8 cellular contexts compared by ENCODE assay signal in the genomic region with DNA sequence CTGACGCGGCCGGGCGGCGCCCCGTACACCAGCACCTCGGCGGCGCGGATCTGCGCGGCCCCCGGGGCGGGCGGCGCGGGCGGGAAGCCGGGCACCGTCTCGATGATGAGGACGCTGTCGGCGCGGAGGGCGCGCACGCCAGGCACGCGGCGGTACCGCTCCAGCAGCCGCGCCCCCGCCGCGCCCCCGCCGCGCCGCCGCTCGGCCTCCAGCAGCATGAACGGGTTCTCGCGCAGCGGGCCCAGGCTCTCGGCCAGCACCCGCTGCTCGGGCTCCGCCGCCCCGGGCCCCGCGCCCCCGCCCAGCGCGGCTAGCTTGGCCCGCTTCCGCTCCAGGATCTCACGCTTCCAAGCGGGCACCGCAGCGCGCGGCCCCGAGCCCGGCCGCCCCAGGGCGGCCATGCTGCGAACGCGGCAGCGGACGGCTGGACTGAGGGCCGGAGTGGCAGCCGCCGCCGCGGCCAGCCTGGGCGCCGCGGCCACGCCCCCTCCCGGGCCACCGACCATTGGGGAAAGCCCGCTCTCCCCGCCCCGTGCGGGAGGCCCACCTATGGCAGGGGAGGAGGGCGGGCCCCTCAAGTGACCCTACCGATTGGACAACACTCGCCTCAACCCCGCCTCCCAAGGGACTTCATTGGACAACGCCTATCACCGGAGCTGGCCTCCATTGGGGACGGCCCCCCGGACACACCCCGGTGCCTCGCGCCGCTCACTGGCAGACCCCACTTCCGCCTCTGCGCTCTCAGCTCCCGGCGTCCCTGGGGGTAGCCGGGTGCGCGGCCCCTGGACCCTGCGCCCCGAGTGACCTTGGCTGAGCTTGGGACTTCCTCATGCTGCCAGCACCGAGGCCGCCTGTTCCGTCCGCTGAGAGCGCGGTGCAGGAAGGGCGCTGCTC. TPM values are rescaled to one million over a fixed set of nuclear protein-coding genes. Genes with fewer than 3 reads are reported as not detected.
DNase-seq lines count a peak whose midpoint lies in the region; ATAC-seq lines count a peak whose summit lies in the region.

A gene with protein sequence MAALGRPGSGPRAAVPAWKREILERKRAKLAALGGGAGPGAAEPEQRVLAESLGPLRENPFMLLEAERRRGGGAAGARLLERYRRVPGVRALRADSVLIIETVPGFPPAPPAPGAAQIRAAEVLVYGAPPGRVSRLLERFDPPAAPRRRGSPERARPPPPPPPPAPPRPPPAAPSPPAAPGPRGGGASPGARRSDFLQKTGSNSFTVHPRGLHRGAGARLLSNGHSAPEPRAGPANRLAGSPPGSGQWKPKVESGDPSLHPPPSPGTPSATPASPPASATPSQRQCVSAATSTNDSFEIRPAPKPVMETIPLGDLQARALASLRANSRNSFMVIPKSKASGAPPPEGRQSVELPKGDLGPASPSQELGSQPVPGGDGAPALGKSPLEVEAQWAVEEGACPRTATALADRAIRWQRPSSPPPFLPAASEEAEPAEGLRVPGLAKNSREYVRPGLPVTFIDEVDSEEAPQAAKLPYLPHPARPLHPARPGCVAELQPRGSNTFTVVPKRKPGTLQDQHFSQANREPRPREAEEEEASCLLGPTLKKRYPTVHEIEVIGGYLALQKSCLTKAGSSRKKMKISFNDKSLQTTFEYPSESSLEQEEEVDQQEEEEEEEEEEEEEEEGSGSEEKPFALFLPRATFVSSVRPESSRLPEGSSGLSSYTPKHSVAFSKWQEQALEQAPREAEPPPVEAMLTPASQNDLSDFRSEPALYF (minus strand): TSS at position 431 of the 894 bp plus-strand sequence. CDS start 30 bp downstream, at position 401.

- no peaks in the 10 kb centered on the region for H3K27me3 Mint-ChIP-seq in CD8-positive, alpha-beta memory T cell

- peak within 1 kb of the TSS; percentile 79 to 98 (median 83) for H3K4me3 Mint-ChIP-seq in CD8-positive, alpha-beta memory T cell

- peaks cover 30% of the 10 kb centered on the region for H3K4me1 ChIP-seq in CD8-positive, alpha-beta memory T cell (ENCODE audit: insufficient read depth, low read length)
- H3K4me1 ChIP-seq in effector memory CD4-positive, alpha-beta T cell (ENCODE audit: control insufficient read depth, insufficient read depth, low read length, poor library complexity, severe bottlenecking): peaks cover 27% of the 10 kb centered on the region

- POLR2A ChIA-PET in CD8-positive, alpha-beta memory T cell (lab: Charles Lee): interaction anchor here (0.6 to 2.5 kb wide), 12 partner anchors 12 to 393 kb away, joined by 3 to 20 read pairs (median 4); a partner anchor contains a TSS
- POLR2A ChIA-PET in activated CD8-positive, alpha-beta memory T cell treated with anti-CD3 and anti-CD28 coated beads for 36 hours (lab: Charles Lee): interaction anchor here (0.5 to 1.5 kb wide), 8 partner anchors 12 to 399 kb away, joined by 3 to 10 read pairs (median 4); a partner anchor contains a TSS

- H3K4me1 Mint-ChIP-seq in CD8-positive, alpha-beta memory T cell: peaks cover 20 to 35% (median 21%) of the 10 kb centered on the region in 3 donors

- H3K27ac ChIP-seq in CD8-positive, alpha-beta memory T cell (ENCODE audit: low read depth, low read length): peak within 1 kb of the TSS; percentile 74
- H3K27ac ChIP-seq in effector memory CD4-positive, alpha-beta T cell (ENCODE audit: insufficient read depth, low read length, poor library complexity, severe bottlenecking): peak within 1 kb of the TSS; percentile 83

- CTCF ChIA-PET in CD8-positive, alpha-beta memory T cell (lab: Charles Lee): interaction anchor here (0.7 to 2.6 kb wide), 5 partner anchors 11 to 104 kb away, joined by 3 to 13 read pairs (median 4); a partner anchor contains a TSS
- CTCF ChIA-PET in activated CD8-positive, alpha-beta memory T cell treated with anti-CD3 and anti-CD28 coated beads for 36 hours (lab: Charles Lee): interaction anchor here (0.5 to 5.0 kb wide), 5 partner anchors 12 to 373 kb away, joined by 3 to 21 read pairs (median 5); a partner anchor contains a TSS

- H3K27me3 ChIP-seq in CD8-positive, alpha-beta memory T cell (ENCODE audit: insufficient read depth, low read length, poor library complexity, severe bottlenecking): no peaks in the 10 kb centered on the region
- no peaks in the 10 kb centered on the region for H3K27me3 ChIP-seq in effector memory CD4-positive, alpha-beta T cell (replicated peaks; ENCODE audit: control insufficient read depth, insufficient read depth, low read length, poor library complexity, severe bottlenecking)

- peak; percentile 95 to 99 (median 98) for DNase-seq in CD8-positive, alpha-beta memory T cell
- DNase-seq in HS-5 (ENCODE audit: low read depth) (peak; percentile 92), medulla oblongata (ENCODE audit: extremely low spot score) (peak; percentile 99)
- peak; percentile 97 for DNase-seq in NK-92 treated with Interleukin-12 subunit alpha and Interleukin-12 subunit beta, amount 100 ng/mL, for 24 hours (lab: John Stamatoyannopoulos, UW)
- DNase-seq in effector memory CD4-positive, alpha-beta T cell: peak; percentile 96 to 98 (median 98)
- peak; percentile 97 for DNase-seq in stimulated activated CD8-positive, alpha-beta memory T cell treated with anti-CD3 and anti-CD28 coated beads, Interleukin-12 subunit alpha, Interleukin-12 subunit beta, amount 100 ng/mL, for 1 hour (ENCODE audit: low read depth)

- ATAC-seq in GM19468 (IDR thresholded peaks at IDR 0.05; ENCODE audit: extremely low read depth, unreplicated experiment): peak; percentile 70

- H3K36me3 Mint-ChIP-seq in CD8-positive, alpha-beta memory T cell: peaks cover 0 to 2% (median 0%) of the 10 kb centered on the region in 3 donors

- no peaks in the 10 kb centered on the region for H3K9me3 Mint-ChIP-seq in CD8-positive, alpha-beta memory T cell

- peak within 1 kb of the TSS; percentile 78 for H3K4me3 ChIP-seq in CD8-positive, alpha-beta memory T cell (ENCODE audit: low read length)
- H3K4me3 ChIP-seq in effector memory CD4-positive, alpha-beta T cell (ENCODE audit: insufficient read depth, low read depth, low read length, poor library complexity, severe bottlenecking): peak within 1 kb of the TSS; percentile 78

- no peaks in the 10 kb centered on the region for H3K36me3 ChIP-seq in CD8-positive, alpha-beta memory T cell (ENCODE audit: insufficient read depth, low read length)
- H3K36me3 ChIP-seq in effector memory CD4-positive, alpha-beta T cell (ENCODE audit: control insufficient read depth, insufficient read depth, low read length): no peaks in the 10 kb centered on the region

- H3K27ac Mint-ChIP-seq in CD8-positive, alpha-beta memory T cell: peak within 1 kb of the TSS; percentile 66 to 97 (median 78)

- H3K9me3 ChIP-seq in CD8-positive, alpha-beta memory T cell (ENCODE audit: low read length): no peaks in the 10 kb centered on the region
- H3K9me3 ChIP-seq in effector memory CD4-positive, alpha-beta T cell (ENCODE audit: control insufficient read depth, low read length): no peaks in the 10 kb centered on the region

RNA-seq across cellular contexts. Expression of the gene that starts here (rescaled TPM):
- 10 to 100 TPM; 14.1 to 15.1 TPM for total RNA-seq in CD8-positive, alpha-beta memory T cell
- polyA plus RNA-seq in CD8-positive, alpha-beta memory T cell: 0.76 TPM
- total RNA-seq in activated CD8-positive, alpha-beta memory T cell treated with anti-CD3 and anti-CD28 coated beads for 36 hours: 10 to 100 TPM; 11.1 to 11.9 TPM

Comparison
In these comparisons a context has a peak if more than half of its experiments do, and no peak if none do; other contexts are left out.
1. Peak in every context shown above with its lines: DNase-seq, ATAC-seq, H3K4me3 ChIP-seq and H3K27ac ChIP-seq.